1 cellular context compared by ENCODE assay signal in the genomic region with DNA sequence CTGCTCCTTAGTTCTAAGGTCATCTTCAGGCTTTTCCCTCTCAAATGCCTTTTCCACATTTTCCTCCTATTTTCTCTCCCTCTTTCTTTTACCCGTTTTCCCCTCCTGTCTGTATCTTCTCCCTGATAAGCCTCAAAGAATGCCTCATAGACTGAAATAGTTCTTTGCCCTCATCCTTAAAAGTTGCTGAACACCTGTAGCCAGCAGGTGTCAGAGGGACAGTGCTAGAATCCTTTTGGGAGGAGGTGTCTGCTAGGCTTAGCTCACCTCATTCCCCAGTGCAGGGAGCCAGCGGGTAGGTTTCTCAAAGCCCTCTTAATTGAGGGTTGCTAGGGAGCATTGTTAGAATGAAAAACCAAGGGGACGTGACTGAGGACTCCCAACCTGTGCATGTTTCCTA.
TF ChIP-seq lines count a peak whose summit lies in the region.

No MANE protein-coding gene starts in this region.

TF ChIP-seq in H1, 55 proteins besides CTCF, POLR2A, EP300 and RAD21:
- TF ChIP-seq BCL11A (IDR thresholded peaks at IDR 0.05; ENCODE audit: low read depth in 2 of 2, low read length in 2 of 2) (no peak), CBX8 (IDR thresholded peaks at IDR 0.05; ENCODE audit: borderline replicate concordance, low read depth, low read length) (no peak), YY1 (IDR thresholded peaks at IDR 0.05; ENCODE audit: low read depth, low read length) (no peak), SP2 (IDR thresholded peaks at IDR 0.05; ENCODE audit: low read length) (no peak), MAFK (IDR thresholded peaks at IDR 0.05; ENCODE audit: low read depth, low read length) (no peak), SIX5 (IDR thresholded peaks at IDR 0.05; ENCODE audit: low read depth, low read length) (no peak), SAP30 (IDR thresholded peaks at IDR 0.05; ENCODE audit: insufficient read depth, insufficient replicate concordance, low read length) (no peak), RFX5 (IDR thresholded peaks at IDR 0.05; ENCODE audit: borderline replicate concordance, low read depth, low read length) (no peak), CTBP2 (IDR thresholded peaks at IDR 0.05; ENCODE audit: borderline replicate concordance, insufficient read depth, insufficient read length, low read length) (no peak), PHF8 (conservative IDR thresholded peaks at IDR 0.05; ENCODE audit: low read depth, low read length) (no peak)
- TF ChIP-seq, protein P1, sequence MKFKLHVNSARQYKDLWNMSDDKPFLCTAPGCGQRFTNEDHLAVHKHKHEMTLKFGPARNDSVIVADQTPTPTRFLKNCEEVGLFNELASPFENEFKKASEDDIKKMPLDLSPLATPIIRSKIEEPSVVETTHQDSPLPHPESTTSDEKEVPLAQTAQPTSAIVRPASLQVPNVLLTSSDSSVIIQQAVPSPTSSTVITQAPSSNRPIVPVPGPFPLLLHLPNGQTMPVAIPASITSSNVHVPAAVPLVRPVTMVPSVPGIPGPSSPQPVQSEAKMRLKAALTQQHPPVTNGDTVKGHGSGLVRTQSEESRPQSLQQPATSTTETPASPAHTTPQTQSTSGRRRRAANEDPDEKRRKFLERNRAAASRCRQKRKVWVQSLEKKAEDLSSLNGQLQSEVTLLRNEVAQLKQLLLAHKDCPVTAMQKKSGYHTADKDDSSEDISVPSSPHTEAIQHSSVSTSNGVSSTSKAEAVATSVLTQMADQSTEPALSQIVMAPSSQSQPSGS (IDR thresholded peaks at IDR 0.05; ENCODE audit: low read length): no peak
